30 cellular contexts compared by ENCODE assay signal in genomic region chr3:140449591-140450256, GRCh38.
"Had no signal": no experiment of that assay in that cellular context is flagged by ENCODE, and none has a peak within 500 bp of the region (broad histone marks: within the 10 kb centered on the region; RNA-seq: fewer than 3 reads in every experiment).

No MANE protein-coding gene starts in this region.

- ATAC-seq: heart right ventricle; left cardiac atrium; mucosa of descending colon; naive thymus-derived CD4-positive, alpha-beta T cell; natural killer cell treated with Interleukin-12 subunit alpha and Interleukin-12 subunit beta and Interleukin-15 and Interleukin-18, amount 100 ng/mL, for 72 hours; right cardiac atrium; sciatic nerve; stimulated activated naive B cell treated with anti-CD40 and anti-IgM and Interleukin-4, amounts not matched to agents 10 μg/mL and 1 μg/mL and 100 μg/mL, for 72 hours; stimulated activated naive CD8-positive, alpha-beta T cell treated with anti-CD3 and anti-CD28 coated beads, Interleukin-15, Interleukin-2, amounts not matched to agents 100 U/mL and 50 U/mL, for 24 hours; upper lobe of right lung had no signal

- H3K4me1 ChIP-seq: heart right ventricle, left ventricle myocardium inferior, prostate gland, suprapubic skin, tibial artery, upper lobe of right lung had no signal

- H3K27ac ChIP-seq: heart right ventricle, left ventricle myocardium inferior, ovary, prostate gland, skin epidermis, suprapubic skin, thoracic aorta, tibial artery, upper lobe of right lung had no signal

- H3K4me3 ChIP-seq: heart right ventricle, left ventricle myocardium inferior, lung, mucosa of descending colon, ovary, prostate gland, skin epidermis, suprapubic skin, thoracic aorta, tibial artery, upper lobe of right lung had no signal

- FAIRE-seq: keratinocyte, urothelium cell line had no signal

- H3K27me3 ChIP-seq: heart right ventricle, ovary, suprapubic skin, tibial artery, upper lobe of right lung had no signal

- H3K36me3 ChIP-seq: heart right ventricle, left ventricle myocardium inferior, ovary, prostate gland, suprapubic skin, thoracic aorta, tibial artery, upper lobe of right lung had no signal

- DNase-seq: heart right ventricle; hippocampal formation; kidney glomerular epithelial cell; left cardiac atrium; left ventricle myocardium inferior; midbrain; mucosa of descending colon; naive thymus-derived CD4-positive, alpha-beta T cell; ovary; posterior cingulate gyrus; retina; right cardiac atrium; stimulated activated CD4-positive, alpha-beta T cell treated with anti-CD3 and anti-CD28 coated beads, Interleukin-12 subunit alpha, Interleukin-12 subunit beta, amount 100 ng/mL, for 4 hours; stimulated activated CD4-positive, alpha-beta T cell treated with anti-CD3 and anti-CD28 coated beads, Interleukin-15, amount 100 ng/mL, for 24 hours; stimulated activated CD4-positive, alpha-beta T cell treated with anti-CD3 and anti-CD28 coated beads, Interleukin-2, amount 100 ng/mL, for 24 hours; stimulated activated CD4-positive, alpha-beta T cell treated with anti-CD3 and anti-CD28 coated beads, Interleukin-4, amount 100 ng/mL, for 1 hour; stimulated activated naive B cell treated with anti-CD40 and anti-IgM and Interleukin-4, amounts not matched to agents 10 μg/mL and 1 μg/mL and 100 μg/mL, for 72 hours; stimulated activated naive CD8-positive, alpha-beta T cell treated with anti-CD3 and anti-CD28 coated beads, Interleukin-15, Interleukin-2, amounts not matched to agents 100 U/mL and 50 U/mL, for 24 hours; tibial artery; trophoblast cell; upper lobe of right lung had no signal

- H3K9me3 ChIP-seq: heart right ventricle, left ventricle myocardium inferior, mucosa of descending colon, ovary, prostate gland, suprapubic skin, thoracic aorta, tibial artery, upper lobe of right lung had no signal
